Comparison of ENCODE assay signal across 8 cellular contexts in genomic region chr1:201895913-201896807, GRCh38. TPM values are rescaled to one million over a fixed set of nuclear protein-coding genes. Genes with fewer than 3 reads are reported as not detected.
DNase-seq lines count a peak whose midpoint lies in the region; ATAC-seq, FAIRE-seq and TF ChIP-seq lines count a peak whose summit lies in the region.

No MANE protein-coding gene starts in this region.

- POLR2A ChIA-PET in HepG2 (lab: Yijun Ruan, JAX), result interaction anchor here (1.1 to 1.9 kb wide), 4 partner anchors 59 to 111 kb away, joined by 3 to 6 read pairs (median 3); partner anchors contain the start of genes RNPEP and TIMM17A

- H3K9ac ChIP-seq in HepG2 (ENCODE audit: insufficient read depth, low read depth, low read length), result no peak overlapping the region

- CTCF ChIA-PET in HepG2 (lab: Yijun Ruan, JAX; ENCODE audit: low intra/inter-chr PET ratio, low total read pairs), result interaction anchor here (0.7 to 2.7 kb wide), 3 partner anchors 14 to 223 kb away, joined by 5 to 28 read pairs (median 5); no protein-coding TSS in a partner anchor

- no peak overlapping the region for H2AFZ ChIP-seq in HepG2 (ENCODE audit: low read length)

- no peak overlapping the region for H3K4me3 ChIP-seq in choroid plexus epithelial cell (ENCODE audit: low read depth, low read length)
- H3K4me3 ChIP-seq in HepG2 (replicated peaks in 1 of 3; ENCODE audit: insufficient read depth in 1 of 3, low read depth in 2 of 3, low read length in 3 of 3), result peak overlapping the region in 1 of 3 experiments; percentile 28; a peak in 1 of 6 replicates

- no TSS peak for BruUV-seq in HepG2 (replicated peaks; lab: Mats Ljungman, UMichigan)

- in situ Hi-C loops in ACHN (cut with HindIII; ENCODE audit: low pct_ligation_motif_present, low pct_unique_long_range_greater_than_20kb, low sequenced_read_pairs) (no loop called here), HepG2 (cut with HindIII; ENCODE audit: extremely low pct_ligation_motif_present, low pct_unique_long_range_greater_than_20kb) (loop anchor here (5.0 kb wide), 1 partner anchor 236 kb away; no protein-coding TSS in a partner anchor)

- no peak for TF ChIP-seq POLR2A in HepG2 (IDR thresholded peaks at IDR 0.05; ENCODE audit: insufficient read depth in 1 of 2, low read depth in 2 of 2, low read length in 2 of 2)

- intact Hi-C loops in HepG2 (cut with micrococcal nuclease; ENCODE audit: unreplicated experiment), result loop anchor here (5.0 to 10.0 kb wide), 2 partner anchors 61 to 219 kb away; partner anchors contain the start of gene TIMM17A

- FAIRE-seq in HepG2 (lab: Jason Lieb, UNC), result peak; percentile 91

- no peak for TF ChIP-seq EP300 in HepG2 (IDR thresholded peaks at IDR 0.05; ENCODE audit: low read depth in 2 of 2, low read length in 2 of 2)
- TF ChIP-seq EP300 in HepG2 (CRISPR knock-in tag; IDR thresholded peaks at IDR 0.05; ENCODE audit: borderline replicate concordance), result no peak

- TF ChIP-seq CTCF in choroid plexus epithelial cell (conservative IDR thresholded peaks at IDR 0.05; ENCODE audit: low read depth, low read length), result peak; percentile 97
- peak; percentile 97 for TF ChIP-seq CTCF in HepG2 (CRISPR knock-in tag; IDR thresholded peaks at IDR 0.05)

- ATAC-seq in GM18861 (IDR thresholded peaks at IDR 0.05; ENCODE audit: unreplicated experiment), result peak; percentile 76
- peak; percentile 79 for ATAC-seq in HG03439 (IDR thresholded peaks at IDR 0.05; ENCODE audit: unreplicated experiment)
- peak; percentile 93 for ATAC-seq in HepG2

- H3K27me3 ChIP-seq in HepG2 (ENCODE audit: control insufficient read depth in 1 of 2, insufficient read depth in 2 of 2, low read length in 2 of 2), result no peaks in the 10 kb centered on the region

- H3K9me3 ChIP-seq in HepG2 (ENCODE audit: low read length), result no peaks in the 10 kb centered on the region

- H3K79me2 ChIP-seq in HepG2 (ENCODE audit: insufficient read depth, low read length), result no peaks in the 10 kb centered on the region

- no peaks in the 10 kb centered on the region for H4K20me1 ChIP-seq in HepG2 (ENCODE audit: insufficient read depth, low read length)

- no peak overlapping the region for H3K27ac ChIP-seq in HepG2 (ENCODE audit: extremely low read length, insufficient read depth, low read length)

- no peaks in the 10 kb centered on the region for H3K4me1 ChIP-seq in HepG2 (ENCODE audit: insufficient read depth, low read length)

- peak; percentile 92 for TF ChIP-seq RAD21 in HepG2 (CRISPR knock-in tag; IDR thresholded peaks at IDR 0.05)

- WGBS in HepG2 (ENCODE audit: low lambda C conversion rate), result 11% methylated on average over 10 of the region's 10 CpGs

- H3K36me3 ChIP-seq in HepG2 (replicated peaks in 1 of 2; ENCODE audit: control insufficient read depth in 1 of 2, insufficient read depth in 2 of 2, low read length in 2 of 2), result no peaks in the 10 kb centered on the region

- DNase-seq in ACHN (peak; percentile 90), NCI-H69 (lab: John Stamatoyannopoulos, UW) (peak; percentile 93), choroid plexus epithelial cell (ENCODE audit: low read depth) (peak; percentile 94), HepG2 (ENCODE audit: low spot score) (peak; percentile 78)
- DNase-seq in activated CD4-positive, alpha-beta T cell treated with anti-CD3 and anti-CD28 coated beads for 48 hours, result peak; percentile 93
- peak; percentile 85 to 89 for DNase-seq in stimulated activated CD4-positive, alpha-beta T cell treated with anti-CD3 and anti-CD28 coated beads, Interleukin-2, amount 100 ng/mL, for 48 hours

- peak overlapping the region; percentile 31; the same call in 1 of the 2 replicates for H3K4me2 ChIP-seq in HepG2 (ENCODE audit: low read depth, low read length)

TF ChIP-seq in HepG2, 621 proteins besides CTCF, POLR2A, EP300 and RAD21 (continues in another document):
- TF ChIP-seq ZC3H13 (CRISPR knock-in tag; IDR thresholded peaks at IDR 0.05) (no peak), ZBTB21 (CRISPR knock-in tag; IDR thresholded peaks at IDR 0.05) (peak; percentile 68; the same call in 1 of the 2 replicates), ZNF781 (CRISPR knock-in tag; IDR thresholded peaks at IDR 0.05; ENCODE audit: borderline replicate concordance, not compliant biosample characterization) (no peak), LCORL (IDR thresholded peaks at IDR 0.05) (no peak), LCORL (CRISPR knock-in tag; IDR thresholded peaks at IDR 0.05) (0 out of 2 replicates have a peak, but pooled peaks have one; percentile 55), STAG1 (CRISPR knock-in tag; IDR thresholded peaks at IDR 0.05) (peak; percentile 94)

RNA-seq across cellular contexts. Expression of gene SHISA4, which starts 7.5 kb away (rescaled TPM):
- 0.24 and 0.51 TPM in 2 replicates for total RNA-seq in HepG2 (2016; rRNA removed; fragmentation: Illumina TruSeq; extraction: Trizol)
- 0.97 and 1.8 TPM in 2 replicates for total RNA-seq in HepG2 (2016; cell fraction: cytosol; rRNA removed; fragmentation: Illumina TruSeq; extraction: Trizol; ENCODE audit: low read depth)
- total RNA-seq in HepG2 (2016; cell fraction: insoluble cytoplasmic fraction; rRNA removed; fragmentation: Illumina TruSeq; extraction: Trizol), result 0.21 and 0.45 TPM in 2 replicates
- total RNA-seq in HepG2 (2016; cell fraction: membrane; rRNA removed; fragmentation: Illumina TruSeq; extraction: Trizol), result 0.86 and 1.4 TPM in 2 replicates
- total RNA-seq in HepG2 (2016; cell fraction: nucleus; rRNA removed; fragmentation: Illumina TruSeq; extraction: Trizol), result 0.44 and 0.47 TPM in 2 replicates
- 1.0 and 1.1 TPM in 2 replicates for polyA plus RNA-seq in HepG2 (2011; rRNA removed)
- polyA plus RNA-seq in HepG2 (2011; cell fraction: cytosol; rRNA removed), result 0.59 and 1.4 TPM in 2 replicates
- polyA plus RNA-seq in HepG2 (2011; cell fraction: nucleus; rRNA removed), result 0.83 and 1.5 TPM in 2 replicates
- 0.17 TPM in 1 of 2 replicates, not detected in the other for polyA plus RNA-seq in HepG2 (2012)
- 2.6 and 3.1 TPM in 2 replicates for polyA plus RNA-seq in HepG2 (2016; cell fraction: cytosol; fragmentation: Illumina TruSeq; extraction: Trizol; ENCODE audit: low read depth)
- polyA plus RNA-seq in HepG2 (2016; cell fraction: insoluble cytoplasmic fraction; fragmentation: Illumina TruSeq; extraction: Trizol; ENCODE audit: low read depth), result 0.36 and 0.81 TPM in 2 replicates
- 2.1 and 2.2 TPM in 2 replicates for polyA plus RNA-seq in HepG2 (2016; cell fraction: membrane; fragmentation: Illumina TruSeq; extraction: Trizol; ENCODE audit: low read depth)
- polyA plus RNA-seq in HepG2 (2016; cell fraction: nucleus; fragmentation: Illumina TruSeq; extraction: Trizol; ENCODE audit: insufficient read depth, low read depth), result 0.72 and 1.3 TPM in 2 replicates
- polyA minus RNA-seq in HepG2 (2011; rRNA and poly(A)+ RNA removed; ENCODE audit: low replicate concordance), result 1.0 and 5.4 TPM in 2 replicates
- not detected in 2 replicates for polyA minus RNA-seq in HepG2 (2011; cell fraction: cytosol; rRNA and poly(A)+ RNA removed)
- not detected in 2 replicates for polyA minus RNA-seq in HepG2 (2011; cell fraction: nucleus; rRNA and poly(A)+ RNA removed)

RNA-seq across cellular contexts. Expression of gene LMOD1, which starts 50.2 kb away (rescaled TPM):
- not detected in 2 replicates for total RNA-seq in HepG2 (2016; rRNA removed; fragmentation: Illumina TruSeq; extraction: Trizol)
- total RNA-seq in HepG2 (2016; cell fraction: cytosol; rRNA removed; fragmentation: Illumina TruSeq; extraction: Trizol; ENCODE audit: low read depth), result not detected in 2 replicates
- total RNA-seq in HepG2 (2016; cell fraction: insoluble cytoplasmic fraction; rRNA removed; fragmentation: Illumina TruSeq; extraction: Trizol), result not detected in 2 replicates
- total RNA-seq in HepG2 (2016; cell fraction: membrane; rRNA removed; fragmentation: Illumina TruSeq; extraction: Trizol), result not detected in 2 replicates
- not detected in 2 replicates for total RNA-seq in HepG2 (2016; cell fraction: nucleus; rRNA removed; fragmentation: Illumina TruSeq; extraction: Trizol)
- not detected in 2 replicates for polyA plus RNA-seq in HepG2 (2011; rRNA removed)
- polyA plus RNA-seq in HepG2 (2011; cell fraction: cytosol; rRNA removed), result 0.01 TPM in 1 of 2 replicates, not detected in the other
- polyA plus RNA-seq in HepG2 (2011; cell fraction: nucleus; rRNA removed), result not detected in 2 replicates
- not detected in 2 replicates for polyA plus RNA-seq in HepG2 (2012)
- not detected in 2 replicates for polyA plus RNA-seq in HepG2 (2016; cell fraction: cytosol; fragmentation: Illumina TruSeq; extraction: Trizol; ENCODE audit: low read depth)
- polyA plus RNA-seq in HepG2 (2016; cell fraction: insoluble cytoplasmic fraction; fragmentation: Illumina TruSeq; extraction: Trizol; ENCODE audit: low read depth), result not detected in 2 replicates
- polyA plus RNA-seq in HepG2 (2016; cell fraction: membrane; fragmentation: Illumina TruSeq; extraction: Trizol; ENCODE audit: low read depth), result not detected in 2 replicates
- polyA plus RNA-seq in HepG2 (2016; cell fraction: nucleus; fragmentation: Illumina TruSeq; extraction: Trizol; ENCODE audit: insufficient read depth, low read depth), result not detected in 2 replicates
- 0.07 TPM in 1 of 2 replicates, not detected in the other for polyA minus RNA-seq in HepG2 (2011; rRNA and poly(A)+ RNA removed; ENCODE audit: low replicate concordance)
- not detected in 2 replicates for polyA minus RNA-seq in HepG2 (2011; cell fraction: cytosol; rRNA and poly(A)+ RNA removed)
- not detected in 2 replicates for polyA minus RNA-seq in HepG2 (2011; cell fraction: nucleus; rRNA and poly(A)+ RNA removed)

RNA-seq across cellular contexts. Expression of gene TIMM17A, which starts 59.1 kb away (rescaled TPM):
- 97.8 and 115 TPM in 2 replicates for total RNA-seq in HepG2 (2016; rRNA removed; fragmentation: Illumina TruSeq; extraction: Trizol)
- 11.9 and 13.6 TPM in 2 replicates for total RNA-seq in HepG2 (2016; cell fraction: cytosol; rRNA removed; fragmentation: Illumina TruSeq; extraction: Trizol; ENCODE audit: low read depth)
- 101 and 122 TPM in 2 replicates for total RNA-seq in HepG2 (2016; cell fraction: insoluble cytoplasmic fraction; rRNA removed; fragmentation: Illumina TruSeq; extraction: Trizol)
- total RNA-seq in HepG2 (2016; cell fraction: membrane; rRNA removed; fragmentation: Illumina TruSeq; extraction: Trizol), result 28.7 and 32.9 TPM in 2 replicates
- 60.9 and 62.3 TPM in 2 replicates for total RNA-seq in HepG2 (2016; cell fraction: nucleus; rRNA removed; fragmentation: Illumina TruSeq; extraction: Trizol)
- polyA plus RNA-seq in HepG2 (2011; rRNA removed), result 41.2 and 50.8 TPM in 2 replicates
- polyA plus RNA-seq in HepG2 (2011; cell fraction: cytosol; rRNA removed), result 21.0 and 31.9 TPM in 2 replicates
- polyA plus RNA-seq in HepG2 (2011; cell fraction: nucleus; rRNA removed), result 13.4 and 17.3 TPM in 2 replicates
- 33.7 and 42.3 TPM in 2 replicates for polyA plus RNA-seq in HepG2 (2012)
- polyA plus RNA-seq in HepG2 (2016; cell fraction: cytosol; fragmentation: Illumina TruSeq; extraction: Trizol; ENCODE audit: low read depth), result 10.8 and 12.4 TPM in 2 replicates
- polyA plus RNA-seq in HepG2 (2016; cell fraction: insoluble cytoplasmic fraction; fragmentation: Illumina TruSeq; extraction: Trizol; ENCODE audit: low read depth), result 102 and 120 TPM in 2 replicates
- 20.6 and 23.3 TPM in 2 replicates for polyA plus RNA-seq in HepG2 (2016; cell fraction: membrane; fragmentation: Illumina TruSeq; extraction: Trizol; ENCODE audit: low read depth)
- 92.4 and 105 TPM in 2 replicates for polyA plus RNA-seq in HepG2 (2016; cell fraction: nucleus; fragmentation: Illumina TruSeq; extraction: Trizol; ENCODE audit: insufficient read depth, low read depth)
- polyA minus RNA-seq in HepG2 (2011; rRNA and poly(A)+ RNA removed; ENCODE audit: low replicate concordance), result 20.7 and 68.8 TPM in 2 replicates
- polyA minus RNA-seq in HepG2 (2011; cell fraction: cytosol; rRNA and poly(A)+ RNA removed), result 12.0 and 12.4 TPM in 2 replicates
- 29.9 and 30.0 TPM in 2 replicates for polyA minus RNA-seq in HepG2 (2011; cell fraction: nucleus; rRNA and poly(A)+ RNA removed)
